ENCODE assay signal across 1 cellular context in the genomic region with DNA sequence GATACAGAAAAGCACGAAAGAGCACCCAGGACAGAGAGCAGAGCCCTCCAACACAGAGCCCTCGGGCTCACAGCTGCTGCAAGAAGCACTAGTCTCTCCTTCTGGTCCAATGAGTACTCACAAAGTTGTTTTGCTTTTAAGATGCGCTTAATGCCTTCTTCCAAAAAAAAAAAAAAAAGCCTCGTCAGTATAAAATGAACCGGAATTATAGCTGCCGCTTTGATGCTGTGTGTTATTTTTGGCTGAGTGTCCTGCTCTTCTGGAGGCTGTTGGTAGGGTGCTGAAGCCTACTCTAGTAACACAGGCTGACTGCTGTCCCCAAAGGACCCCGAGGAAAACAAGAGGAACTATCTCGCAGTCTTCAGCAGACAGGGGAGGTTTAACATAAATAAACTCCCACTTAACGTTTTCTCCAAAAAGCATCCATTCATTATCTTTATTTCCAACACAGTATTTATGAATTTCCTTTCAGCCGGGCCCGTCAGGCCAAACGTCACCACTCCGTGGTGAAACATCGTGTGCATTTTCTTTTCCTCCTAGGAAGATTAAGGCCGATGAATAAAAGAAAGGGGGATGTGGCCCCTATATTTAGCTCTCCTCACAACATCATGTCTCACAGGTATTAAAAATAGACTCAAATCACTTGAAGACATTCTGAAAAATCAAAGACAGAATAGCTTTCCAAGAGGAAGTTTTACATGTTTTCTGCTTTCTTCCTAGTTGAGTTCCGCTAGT.
TF ChIP-seq lines count a peak whose summit lies in the region.

No MANE protein-coding gene starts in this region.

TF ChIP-seq in HEK293, 187 proteins besides CTCF, POLR2A, EP300 and RAD21 (continued from another document and continues in another):
- TF ChIP-seq ZNF571 (tag by site-specific recombination; IDR thresholded peaks at IDR 0.05), result no peak
- no peak for TF ChIP-seq ZNF514 (tag by site-specific recombination; IDR thresholded peaks at IDR 0.05)
- no peak for TF ChIP-seq ZNF121 (tag by site-specific recombination; IDR thresholded peaks at IDR 0.05)
- TF ChIP-seq, protein P1, sequence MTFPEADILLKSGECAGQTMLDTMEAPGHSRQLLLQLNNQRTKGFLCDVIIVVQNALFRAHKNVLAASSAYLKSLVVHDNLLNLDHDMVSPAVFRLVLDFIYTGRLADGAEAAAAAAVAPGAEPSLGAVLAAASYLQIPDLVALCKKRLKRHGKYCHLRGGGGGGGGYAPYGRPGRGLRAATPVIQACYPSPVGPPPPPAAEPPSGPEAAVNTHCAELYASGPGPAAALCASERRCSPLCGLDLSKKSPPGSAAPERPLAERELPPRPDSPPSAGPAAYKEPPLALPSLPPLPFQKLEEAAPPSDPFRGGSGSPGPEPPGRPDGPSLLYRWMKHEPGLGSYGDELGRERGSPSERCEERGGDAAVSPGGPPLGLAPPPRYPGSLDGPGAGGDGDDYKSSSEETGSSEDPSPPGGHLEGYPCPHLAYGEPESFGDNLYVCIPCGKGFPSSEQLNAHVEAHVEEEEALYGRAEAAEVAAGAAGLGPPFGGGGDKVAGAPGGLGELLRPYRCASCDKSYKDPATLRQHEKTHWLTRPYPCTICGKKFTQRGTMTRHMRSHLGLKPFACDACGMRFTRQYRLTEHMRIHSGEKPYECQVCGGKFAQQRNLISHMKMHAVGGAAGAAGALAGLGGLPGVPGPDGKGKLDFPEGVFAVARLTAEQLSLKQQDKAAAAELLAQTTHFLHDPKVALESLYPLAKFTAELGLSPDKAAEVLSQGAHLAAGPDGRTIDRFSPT (tag by site-specific recombination; IDR thresholded peaks at IDR 0.05), result no peak
- TF ChIP-seq, protein P2, sequence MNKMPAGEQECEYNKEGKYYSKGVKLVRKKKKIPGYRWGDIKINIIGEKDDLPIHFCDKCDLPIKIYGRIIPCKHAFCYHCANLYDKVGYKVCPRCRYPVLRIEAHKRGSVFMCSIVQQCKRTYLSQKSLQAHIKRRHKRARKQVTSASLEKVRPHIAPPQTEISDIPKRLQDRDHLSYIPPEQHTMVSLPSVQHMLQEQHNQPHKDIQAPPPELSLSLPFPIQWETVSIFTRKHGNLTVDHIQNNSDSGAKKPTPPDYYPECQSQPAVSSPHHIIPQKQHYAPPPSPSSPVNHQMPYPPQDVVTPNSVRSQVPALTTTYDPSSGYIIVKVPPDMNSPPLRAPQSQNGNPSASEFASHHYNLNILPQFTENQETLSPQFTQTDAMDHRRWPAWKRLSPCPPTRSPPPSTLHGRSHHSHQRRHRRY (tag by site-specific recombination; IDR thresholded peaks at IDR 0.05), result no peak
- TF ChIP-seq, protein P3, sequence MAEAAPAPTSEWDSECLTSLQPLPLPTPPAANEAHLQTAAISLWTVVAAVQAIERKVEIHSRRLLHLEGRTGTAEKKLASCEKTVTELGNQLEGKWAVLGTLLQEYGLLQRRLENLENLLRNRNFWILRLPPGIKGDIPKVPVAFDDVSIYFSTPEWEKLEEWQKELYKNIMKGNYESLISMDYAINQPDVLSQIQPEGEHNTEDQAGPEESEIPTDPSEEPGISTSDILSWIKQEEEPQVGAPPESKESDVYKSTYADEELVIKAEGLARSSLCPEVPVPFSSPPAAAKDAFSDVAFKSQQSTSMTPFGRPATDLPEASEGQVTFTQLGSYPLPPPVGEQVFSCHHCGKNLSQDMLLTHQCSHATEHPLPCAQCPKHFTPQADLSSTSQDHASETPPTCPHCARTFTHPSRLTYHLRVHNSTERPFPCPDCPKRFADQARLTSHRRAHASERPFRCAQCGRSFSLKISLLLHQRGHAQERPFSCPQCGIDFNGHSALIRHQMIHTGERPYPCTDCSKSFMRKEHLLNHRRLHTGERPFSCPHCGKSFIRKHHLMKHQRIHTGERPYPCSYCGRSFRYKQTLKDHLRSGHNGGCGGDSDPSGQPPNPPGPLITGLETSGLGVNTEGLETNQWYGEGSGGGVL (tag by site-specific recombination; IDR thresholded peaks at IDR 0.05), result no peak
- TF ChIP-seq ZXDB (tag by site-specific recombination; IDR thresholded peaks at IDR 0.05), result no peak
- TF ChIP-seq ZNF37A (tag by site-specific recombination; IDR thresholded peaks at IDR 0.05), result no peak
- TF ChIP-seq MYNN (tag by site-specific recombination; IDR thresholded peaks at IDR 0.05; ENCODE audit: borderline replicate concordance), result no peak
- TF ChIP-seq ZNF561 (tag by site-specific recombination; IDR thresholded peaks at IDR 0.05; ENCODE audit: borderline replicate concordance), result 0 out of 2 replicates have a peak, but pooled peaks have one; percentile 42
- peak; percentile 70; the same call in 1 of the 2 replicates for TF ChIP-seq TCF7L2 (IDR thresholded peaks at IDR 0.05; ENCODE audit: borderline replicate concordance, low read depth, low read length)
- no peak for TF ChIP-seq ZNF747 (tag by site-specific recombination; IDR thresholded peaks at IDR 0.05)
- no peak for TF ChIP-seq ZNF354C (tag by site-specific recombination; IDR thresholded peaks at IDR 0.05; ENCODE audit: borderline replicate concordance, low read depth)
- TF ChIP-seq ZSCAN30 (tag by site-specific recombination; IDR thresholded peaks at IDR 0.05), result no peak
- TF ChIP-seq ZNF211 (tag by site-specific recombination; IDR thresholded peaks at IDR 0.05; ENCODE audit: low read depth), result no peak
- no peak for TF ChIP-seq TRIM28 (IDR thresholded peaks at IDR 0.05; ENCODE audit: borderline replicate concordance, low read length)
- TF ChIP-seq, protein P4, sequence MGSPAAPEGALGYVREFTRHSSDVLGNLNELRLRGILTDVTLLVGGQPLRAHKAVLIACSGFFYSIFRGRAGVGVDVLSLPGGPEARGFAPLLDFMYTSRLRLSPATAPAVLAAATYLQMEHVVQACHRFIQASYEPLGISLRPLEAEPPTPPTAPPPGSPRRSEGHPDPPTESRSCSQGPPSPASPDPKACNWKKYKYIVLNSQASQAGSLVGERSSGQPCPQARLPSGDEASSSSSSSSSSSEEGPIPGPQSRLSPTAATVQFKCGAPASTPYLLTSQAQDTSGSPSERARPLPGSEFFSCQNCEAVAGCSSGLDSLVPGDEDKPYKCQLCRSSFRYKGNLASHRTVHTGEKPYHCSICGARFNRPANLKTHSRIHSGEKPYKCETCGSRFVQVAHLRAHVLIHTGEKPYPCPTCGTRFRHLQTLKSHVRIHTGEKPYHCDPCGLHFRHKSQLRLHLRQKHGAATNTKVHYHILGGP (tag by site-specific recombination; IDR thresholded peaks at IDR 0.05), result no peak
- no peak for TF ChIP-seq ZNF529 (tag by site-specific recombination; IDR thresholded peaks at IDR 0.05; ENCODE audit: insufficient replicate concordance)
- TF ChIP-seq ZNF600 (tag by site-specific recombination; IDR thresholded peaks at IDR 0.05), result no peak
- TF ChIP-seq, protein P5, sequence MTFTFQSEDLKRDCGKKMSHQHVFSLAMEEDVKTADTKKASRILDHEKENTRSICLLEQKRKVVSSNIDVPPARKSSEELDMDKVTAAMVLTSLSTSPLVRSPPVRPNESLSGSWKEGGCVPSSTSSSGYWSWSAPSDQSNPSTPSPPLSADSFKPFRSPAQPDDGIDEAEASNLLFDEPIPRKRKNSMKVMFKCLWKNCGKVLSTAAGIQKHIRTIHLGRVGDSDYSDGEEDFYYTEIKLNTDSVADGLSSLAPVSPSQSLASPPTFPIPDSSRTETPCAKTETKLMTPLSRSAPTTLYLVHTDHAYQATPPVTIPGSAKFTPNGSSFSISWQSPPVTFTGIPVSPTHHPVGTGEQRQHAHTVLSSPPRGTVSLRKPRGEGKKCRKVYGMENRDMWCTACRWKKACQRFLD (tag by site-specific recombination; IDR thresholded peaks at IDR 0.05), result no peak
- TF ChIP-seq BCL11A (tag by site-specific recombination; IDR thresholded peaks at IDR 0.05; ENCODE audit: low read depth), result no peak
- no peak for TF ChIP-seq SETDB1 (IDR thresholded peaks at IDR 0.05; ENCODE audit: insufficient read length, low read length)
- no peak for TF ChIP-seq ZNF155 (tag by site-specific recombination; IDR thresholded peaks at IDR 0.05)
- TF ChIP-seq ZSCAN23 (tag by site-specific recombination; IDR thresholded peaks at IDR 0.05), result no peak
- no peak for TF ChIP-seq ZBTB8A (tag by site-specific recombination; IDR thresholded peaks at IDR 0.05)
- TF ChIP-seq, protein P6, sequence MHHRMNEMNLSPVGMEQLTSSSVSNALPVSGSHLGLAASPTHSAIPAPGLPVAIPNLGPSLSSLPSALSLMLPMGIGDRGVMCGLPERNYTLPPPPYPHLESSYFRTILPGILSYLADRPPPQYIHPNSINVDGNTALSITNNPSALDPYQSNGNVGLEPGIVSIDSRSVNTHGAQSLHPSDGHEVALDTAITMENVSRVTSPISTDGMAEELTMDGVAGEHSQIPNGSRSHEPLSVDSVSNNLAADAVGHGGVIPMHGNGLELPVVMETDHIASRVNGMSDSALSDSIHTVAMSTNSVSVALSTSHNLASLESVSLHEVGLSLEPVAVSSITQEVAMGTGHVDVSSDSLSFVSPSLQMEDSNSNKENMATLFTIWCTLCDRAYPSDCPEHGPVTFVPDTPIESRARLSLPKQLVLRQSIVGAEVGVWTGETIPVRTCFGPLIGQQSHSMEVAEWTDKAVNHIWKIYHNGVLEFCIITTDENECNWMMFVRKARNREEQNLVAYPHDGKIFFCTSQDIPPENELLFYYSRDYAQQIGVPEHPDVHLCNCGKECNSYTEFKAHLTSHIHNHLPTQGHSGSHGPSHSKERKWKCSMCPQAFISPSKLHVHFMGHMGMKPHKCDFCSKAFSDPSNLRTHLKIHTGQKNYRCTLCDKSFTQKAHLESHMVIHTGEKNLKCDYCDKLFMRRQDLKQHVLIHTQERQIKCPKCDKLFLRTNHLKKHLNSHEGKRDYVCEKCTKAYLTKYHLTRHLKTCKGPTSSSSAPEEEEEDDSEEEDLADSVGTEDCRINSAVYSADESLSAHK (tag by site-specific recombination; IDR thresholded peaks at IDR 0.05), result no peak
- TF ChIP-seq ZNF510 (tag by site-specific recombination; IDR thresholded peaks at IDR 0.05; ENCODE audit: insufficient replicate concordance), result no peak
- no peak for TF ChIP-seq ZNF394 (tag by site-specific recombination; IDR thresholded peaks at IDR 0.05; ENCODE audit: borderline replicate concordance)
- TF ChIP-seq ZNF473 (tag by site-specific recombination; IDR thresholded peaks at IDR 0.05), result no peak
- no peak for TF ChIP-seq ZNF174 (tag by site-specific recombination; IDR thresholded peaks at IDR 0.05)
- TF ChIP-seq ZNF16 (tag by site-specific recombination; IDR thresholded peaks at IDR 0.05; ENCODE audit: low read depth), result no peak
- TF ChIP-seq, protein P7, sequence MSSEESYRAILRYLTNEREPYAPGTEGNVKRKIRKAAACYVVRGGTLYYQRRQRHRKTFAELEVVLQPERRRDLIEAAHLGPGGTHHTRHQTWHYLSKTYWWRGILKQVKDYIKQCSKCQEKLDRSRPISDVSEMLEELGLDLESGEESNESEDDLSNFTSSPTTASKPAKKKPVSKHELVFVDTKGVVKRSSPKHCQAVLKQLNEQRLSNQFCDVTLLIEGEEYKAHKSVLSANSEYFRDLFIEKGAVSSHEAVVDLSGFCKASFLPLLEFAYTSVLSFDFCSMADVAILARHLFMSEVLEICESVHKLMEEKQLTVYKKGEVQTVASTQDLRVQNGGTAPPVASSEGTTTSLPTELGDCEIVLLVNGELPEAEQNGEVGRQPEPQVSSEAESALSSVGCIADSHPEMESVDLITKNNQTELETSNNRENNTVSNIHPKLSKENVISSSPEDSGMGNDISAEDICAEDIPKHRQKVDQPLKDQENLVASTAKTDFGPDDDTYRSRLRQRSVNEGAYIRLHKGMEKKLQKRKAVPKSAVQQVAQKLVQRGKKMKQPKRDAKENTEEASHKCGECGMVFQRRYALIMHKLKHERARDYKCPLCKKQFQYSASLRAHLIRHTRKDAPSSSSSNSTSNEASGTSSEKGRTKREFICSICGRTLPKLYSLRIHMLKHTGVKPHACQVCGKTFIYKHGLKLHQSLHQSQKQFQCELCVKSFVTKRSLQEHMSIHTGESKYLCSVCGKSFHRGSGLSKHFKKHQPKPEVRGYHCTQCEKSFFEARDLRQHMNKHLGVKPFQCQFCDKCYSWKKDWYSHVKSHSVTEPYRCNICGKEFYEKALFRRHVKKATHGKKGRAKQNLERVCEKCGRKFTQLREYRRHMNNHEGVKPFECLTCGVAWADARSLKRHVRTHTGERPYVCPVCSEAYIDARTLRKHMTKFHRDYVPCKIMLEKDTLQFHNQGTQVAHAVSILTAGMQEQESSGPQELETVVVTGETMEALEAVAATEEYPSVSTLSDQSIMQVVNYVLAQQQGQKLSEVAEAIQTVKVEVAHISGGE (tag by site-specific recombination; conservative IDR thresholded peaks at IDR 0.05; ENCODE audit: low read depth), result no peak
- TF ChIP-seq ZNF146 (tag by site-specific recombination; IDR thresholded peaks at IDR 0.05), result no peak
- peak; percentile 76 for TF ChIP-seq ZNF335 (tag by site-specific recombination; conservative IDR thresholded peaks at IDR 0.05)
- TF ChIP-seq, protein P8, sequence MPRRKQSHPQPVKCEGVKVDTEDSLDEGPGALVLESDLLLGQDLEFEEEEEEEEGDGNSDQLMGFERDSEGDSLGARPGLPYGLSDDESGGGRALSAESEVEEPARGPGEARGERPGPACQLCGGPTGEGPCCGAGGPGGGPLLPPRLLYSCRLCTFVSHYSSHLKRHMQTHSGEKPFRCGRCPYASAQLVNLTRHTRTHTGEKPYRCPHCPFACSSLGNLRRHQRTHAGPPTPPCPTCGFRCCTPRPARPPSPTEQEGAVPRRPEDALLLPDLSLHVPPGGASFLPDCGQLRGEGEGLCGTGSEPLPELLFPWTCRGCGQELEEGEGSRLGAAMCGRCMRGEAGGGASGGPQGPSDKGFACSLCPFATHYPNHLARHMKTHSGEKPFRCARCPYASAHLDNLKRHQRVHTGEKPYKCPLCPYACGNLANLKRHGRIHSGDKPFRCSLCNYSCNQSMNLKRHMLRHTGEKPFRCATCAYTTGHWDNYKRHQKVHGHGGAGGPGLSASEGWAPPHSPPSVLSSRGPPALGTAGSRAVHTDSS (tag by site-specific recombination; IDR thresholded peaks at IDR 0.05), result no peak
- no peak for TF ChIP-seq SP3 (tag by site-specific recombination; IDR thresholded peaks at IDR 0.05)
- no peak for TF ChIP-seq ZNF184 (tag by site-specific recombination; IDR thresholded peaks at IDR 0.05)
- no peak for TF ChIP-seq ZNF202 (tag by site-specific recombination; IDR thresholded peaks at IDR 0.05; ENCODE audit: borderline replicate concordance)
- no peak for TF ChIP-seq ZSCAN16 (tag by site-specific recombination; IDR thresholded peaks at IDR 0.05)
- TF ChIP-seq GLI4 (tag by site-specific recombination; IDR thresholded peaks at IDR 0.05), result no peak
- TF ChIP-seq, protein P9, sequence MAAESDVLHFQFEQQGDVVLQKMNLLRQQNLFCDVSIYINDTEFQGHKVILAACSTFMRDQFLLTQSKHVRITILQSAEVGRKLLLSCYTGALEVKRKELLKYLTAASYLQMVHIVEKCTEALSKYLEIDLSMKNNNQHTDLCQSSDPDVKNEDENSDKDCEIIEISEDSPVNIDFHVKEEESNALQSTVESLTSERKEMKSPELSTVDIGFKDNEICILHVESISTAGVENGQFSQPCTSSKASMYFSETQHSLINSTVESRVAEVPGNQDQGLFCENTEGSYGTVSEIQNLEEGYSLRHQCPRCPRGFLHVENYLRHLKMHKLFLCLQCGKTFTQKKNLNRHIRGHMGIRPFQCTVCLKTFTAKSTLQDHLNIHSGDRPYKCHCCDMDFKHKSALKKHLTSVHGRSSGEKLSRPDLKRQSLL (tag by site-specific recombination; IDR thresholded peaks at IDR 0.05), result no peak
- TF ChIP-seq ZFHX2 (tag by site-specific recombination; conservative IDR thresholded peaks at IDR 0.05), result no peak
- TF ChIP-seq ZNF274 (IDR thresholded peaks at IDR 0.05; ENCODE audit: low read length), result no peak
- no peak for TF ChIP-seq ZNF274 (tag by site-specific recombination; IDR thresholded peaks at IDR 0.05; ENCODE audit: borderline replicate concordance)
- no peak for TF ChIP-seq ZNF350 (tag by site-specific recombination; IDR thresholded peaks at IDR 0.05)
- TF ChIP-seq ZNF10 (tag by site-specific recombination; IDR thresholded peaks at IDR 0.05), result no peak
- TF ChIP-seq ZNF341 (tag by site-specific recombination; IDR thresholded peaks at IDR 0.05; ENCODE audit: low read depth), result peak; percentile 35; the same call in 1 of the 2 replicates
- TF ChIP-seq ZNF670 (tag by site-specific recombination; IDR thresholded peaks at IDR 0.05; ENCODE audit: low read depth), result no peak
